ENCODE assay signal across 18 cellular contexts in the genomic region with DNA sequence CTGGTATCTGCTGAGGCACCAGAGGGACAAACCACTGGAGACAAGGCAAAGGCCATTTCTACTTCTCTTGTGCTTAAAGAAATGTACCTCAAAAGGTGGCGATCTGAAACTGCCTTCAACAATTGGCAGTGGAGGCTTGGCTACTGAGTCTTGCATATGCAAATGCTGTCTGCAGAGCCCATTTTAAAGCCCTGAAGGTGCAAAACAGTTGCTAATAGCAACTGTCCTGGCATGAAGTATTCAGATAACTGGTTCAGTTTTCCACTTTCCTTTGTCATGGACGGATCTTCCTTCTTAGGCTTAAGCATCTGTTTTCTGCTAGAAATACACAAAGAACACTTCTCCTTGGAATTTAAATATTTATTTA.
DNase-seq lines count a peak whose midpoint lies in the region; TF ChIP-seq lines count a peak whose summit lies in the region.
"Had no signal": no experiment of that assay in that cellular context is flagged by ENCODE, and none has a peak within 500 bp of the region (broad histone marks: within the 10 kb centered on the region; RNA-seq: fewer than 3 reads in every experiment).

No MANE protein-coding gene starts in this region.

- H3K36me3 Mint-ChIP-seq in H9 (ENCODE audit: insufficient read depth in 1 of 3, low read depth in 3 of 3), result peaks cover 1 to 9% (median 2%) of the 10 kb centered on the region in 3 experiments; a peak in 3 of 7 replicates
- H3K36me3 Mint-ChIP-seq: T-cell had no signal

- H3K27ac ChIP-seq in H9 (ENCODE audit: insufficient read length, low read depth, low read length) (no peak overlapping the region), thyroid gland (peak overlapping the region in 2 of 3 donors; percentile 51 to 59)

- intact Hi-C loops in thyroid gland (cut with DNase I), result no loop called here

- H3K36me3 ChIP-seq in NT2/D1 (ENCODE audit: insufficient read depth, insufficient read length, low read length) (peaks cover 24% of the 10 kb centered on the region), thyroid gland (peaks cover 9 to 10% of the 10 kb centered on the region in 2 donors)
- H3K36me3 ChIP-seq: MG63 had no signal

- WGBS in H9 (ENCODE audit: extremely low coverage, insufficient read length, low lambda C conversion rate), result no CpG with 5 or more reads among the region's 2 CpGs
- WGBS in thyroid gland, 2 donors, result 91 to 99% methylated on average over 2 of the region's 2 CpGs

- peak overlapping the region; percentile 7 for H3K4me2 ChIP-seq in H9 (ENCODE audit: insufficient read depth, insufficient read length, low read length)
- H3K4me2 ChIP-seq: SK-N-SH had no signal

- no peak for TF ChIP-seq POLR2A in thyroid gland (IDR thresholded peaks at IDR 0.05)

- H3K4me1 ChIP-seq in H9 (ENCODE audit: insufficient read depth, low read length) (peaks cover 9% of the 10 kb centered on the region; the same call in 1 of the 2 replicates), NT2/D1 (ENCODE audit: insufficient read depth, insufficient read length) (no peaks in the 10 kb centered on the region), thyroid gland (peaks cover 24 to 27% of the 10 kb centered on the region in 2 donors)

- no peak overlapping the region for H3K18ac ChIP-seq in H9 (ENCODE audit: insufficient read length, low read depth, low read length)

- H3K4me3 Mint-ChIP-seq in H9, result peak overlapping the region in 1 of 2 experiments; percentile 6; a peak in 1 of 5 replicates
- H3K4me3 Mint-ChIP-seq: T-cell had no signal

- H3K79me2 ChIP-seq in H9 (ENCODE audit: insufficient read depth, low read length), result no peaks in the 10 kb centered on the region

- DNase-seq in H9, result peak; percentile 59
- peak; percentile 78 for DNase-seq in NT2/D1 (ENCODE audit: low read depth, low spot score)
- peak; percentile 44 for DNase-seq in iPS DF 4.7 (ENCODE audit: extremely low read depth, low spot score)
- no peak for DNase-seq in thyroid gland
- no peak for DNase-seq in SIG-M5 (lab: John Stamatoyannopoulos, UW)
- no peak for DNase-seq in NCI-H2081 treated with DMSO at 0.1 percent for 48 hours (lab: John Stamatoyannopoulos, UW)
- DNase-seq in NCI-H2171 (lab: John Stamatoyannopoulos, UW), result no peak
- DNase-seq: C1 segment of cervical spinal cord, DMS79, Kasumi-1, MG63, NCI-H1048, NCI-H1436, NCI-H1930, NCI-H526 treated with DMSO at 0.1 percent for 48 hours, Right ventricle myocardium superior, SK-N-SH, T-cell had no signal

- H3K4me3 ChIP-seq in NT2/D1 (ENCODE audit: insufficient read length, low read depth) (no peak overlapping the region), thyroid gland (replicated peaks in 1 of 3) (no peak overlapping the region)
- H3K4me3 ChIP-seq: MG63 had no signal

- no peaks in the 10 kb centered on the region for H3K79me1 ChIP-seq in H9 (ENCODE audit: insufficient read depth, low read depth, low read length, poor library complexity, severe bottlenecking)

- H3K14ac ChIP-seq in H9 (ENCODE audit: insufficient read depth, low read length), result no peak overlapping the region

- H3K4me1 Mint-ChIP-seq in H9, result peaks cover 67 to 71% of the 10 kb centered on the region in 2 experiments
- H3K4me1 Mint-ChIP-seq: T-cell had no signal

- no peak overlapping the region for H3T11ph ChIP-seq in H9 (ENCODE audit: low read length)

- no peak overlapping the region for H4K5ac ChIP-seq in H9 (ENCODE audit: insufficient read length, low read depth, low read length)

- H4K91ac ChIP-seq in H9 (ENCODE audit: insufficient read length, low read depth, low read length), result no peak overlapping the region

- H2BK15ac ChIP-seq in H9 (ENCODE audit: low read depth, low read length), result no peak overlapping the region

- H3K9me3 ChIP-seq in H9 (ENCODE audit: control insufficient read depth, low read depth, low read length) (no peaks in the 10 kb centered on the region), NT2/D1 (ENCODE audit: insufficient read depth, low read length) (no peaks in the 10 kb centered on the region), thyroid gland (no peaks in the 10 kb centered on the region)
- H3K9me3 ChIP-seq: MG63, SK-N-SH had no signal

- H3K27ac Mint-ChIP-seq in H9, result peak overlapping the region in 2 of 3 experiments; percentile 89 to 97; a peak in 3 of 7 replicates
- H3K27ac Mint-ChIP-seq: T-cell had no signal

- H3K9ac ChIP-seq in H9 (ENCODE audit: extremely low read depth, insufficient read length, low read length) (no peak overlapping the region), NT2/D1 (ENCODE audit: insufficient read length, low read depth) (no peak overlapping the region)
- H3K9ac ChIP-seq: SK-N-SH had no signal

- H2AFZ ChIP-seq in H9 (ENCODE audit: low read length), result no peak overlapping the region

- no peaks in the 10 kb centered on the region for H4K20me1 ChIP-seq in H9 (ENCODE audit: control insufficient read depth, insufficient read depth, insufficient read length)

- no peak overlapping the region for H4K8ac ChIP-seq in H9 (replicated peaks; ENCODE audit: insufficient read length, low read depth, low read length)

- H2BK20ac ChIP-seq in H9 (ENCODE audit: low read depth, low read length, poor library complexity, severe bottlenecking), result no peak overlapping the region

- no peak overlapping the region for H3K4ac ChIP-seq in H9 (ENCODE audit: low read depth, low read length)

- H2BK12ac ChIP-seq in H9 (ENCODE audit: insufficient read length, low read depth, low read length), result no peak overlapping the region

- no peaks in the 10 kb centered on the region; the same call in none of the 2 replicates for H3K27me3 Mint-ChIP-seq in H9 (ENCODE audit: low read depth)

- H3K56ac ChIP-seq in H9 (ENCODE audit: insufficient read length, low read depth, low read length), result no peak overlapping the region

- no peak overlapping the region for H2AK5ac ChIP-seq in H9 (ENCODE audit: insufficient read length, low read length)

- H3K23ac ChIP-seq in H9 (ENCODE audit: insufficient read length, low read depth, low read length), result no peak overlapping the region

- TF ChIP-seq CTCF in H9 (conservative IDR thresholded peaks at IDR 0.05), result no peak
- TF ChIP-seq CTCF in thyroid gland (IDR thresholded peaks at IDR 0.05), result no peak

- H3K27me3 ChIP-seq in H9 (ENCODE audit: insufficient read depth, low read length) (no peaks in the 10 kb centered on the region), NT2/D1 (ENCODE audit: insufficient read depth, insufficient read length) (no peaks in the 10 kb centered on the region), thyroid gland (no peaks in the 10 kb centered on the region)
- H3K27me3 ChIP-seq: MG63 had no signal

- H3K23me2 ChIP-seq in H9 (ENCODE audit: insufficient read length, low read depth, low read length, poor library complexity, severe bottlenecking), result no peaks in the 10 kb centered on the region

- no peak overlapping the region for H2BK120ac ChIP-seq in H9 (ENCODE audit: low read depth, low read length, poor library complexity, severe bottlenecking)

- H2BK5ac ChIP-seq in H9 (ENCODE audit: insufficient read length, low read length), result no peak overlapping the region

- H3K9me3 Mint-ChIP-seq in H9, result no peaks in the 10 kb centered on the region
- H3K9me3 Mint-ChIP-seq: T-cell had no signal

Comparison
In these comparisons a context has a peak if more than half of its experiments do, and no peak if none do; other contexts are left out.
1. DNase-seq: peak in H9 (single experiment), NT2/D1 (single experiment) and iPS DF 4.7 (single experiment); none in thyroid gland (0 of 2), SIG-M5 (single experiment), NCI-H2081 treated with DMSO at 0.1 percent for 48 hours (single experiment) and NCI-H2171 (single experiment).